In the genomic region with DNA sequence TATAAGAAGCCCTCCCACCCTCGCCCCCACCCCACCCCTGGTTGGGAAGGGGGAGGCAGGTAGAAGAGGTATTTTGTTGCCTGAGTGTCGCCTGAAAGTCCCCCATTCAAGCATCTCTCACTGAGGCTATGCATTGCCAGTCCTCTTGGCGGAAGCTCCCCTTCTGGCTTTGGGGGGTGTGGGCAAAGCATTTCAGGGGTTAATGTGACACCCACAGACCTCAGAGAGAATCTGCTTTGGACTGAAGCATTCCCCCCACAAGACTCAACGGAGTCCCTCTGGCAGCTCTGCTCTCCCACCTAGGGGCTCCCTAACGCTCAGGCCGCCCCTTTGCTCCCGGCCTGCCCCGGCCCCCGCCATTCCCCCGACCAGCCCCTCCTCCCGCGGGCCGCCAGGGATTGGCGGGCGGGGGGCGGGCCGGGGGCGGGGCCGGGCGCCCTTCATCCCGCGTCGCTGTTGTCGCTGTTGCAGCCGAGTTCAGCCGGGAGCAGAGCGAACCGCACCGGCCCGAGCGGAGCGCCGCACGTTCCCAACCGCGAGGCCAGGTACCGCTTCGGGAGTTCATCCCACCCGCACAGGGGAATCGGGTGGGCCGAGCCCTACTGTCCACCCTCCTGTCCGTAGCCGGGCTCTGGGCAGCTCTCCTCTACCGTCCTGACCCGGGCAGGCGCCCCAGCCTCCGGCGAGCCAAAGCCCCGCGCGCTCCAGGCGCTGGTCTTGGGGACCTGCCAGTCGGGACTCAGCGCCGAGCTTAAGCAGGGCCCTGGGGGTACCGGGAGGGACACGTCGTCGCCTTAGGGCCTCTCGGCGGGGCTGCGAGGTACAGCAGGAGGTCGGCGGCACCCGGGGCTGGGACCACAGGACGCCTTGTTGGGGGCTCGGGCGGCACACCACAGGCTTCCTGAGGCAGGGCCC, we compare ENCODE assay signal across 8 cellular contexts. TPM values are rescaled to one million over a fixed set of nuclear protein-coding genes. Genes with fewer than 3 reads are reported as not detected.
DNase-seq lines count a peak whose midpoint lies in the region; ATAC-seq lines count a peak whose summit lies in the region.

A gene (plus strand): TSS at position 468 of the 915 bp plus-strand sequence. CDS start 8,929 bp downstream, outside the sequence.

- ATAC-seq in activated CD8-positive, alpha-beta memory T cell treated with anti-CD3 and anti-CD28 coated beads, Interleukin-2, amount 10 ng/mL, durations not matched to agents 7 days and 5 days = peak; percentile 32
- ATAC-seq in stimulated activated effector memory CD8-positive, alpha-beta T cell treated with anti-CD3 and anti-CD28 coated beads, Interleukin-12 subunit alpha, Interleukin-12 subunit beta, amount 100 ng/mL, for 72 hours = peak; percentile 36
- no peak for ATAC-seq in GM21723 (IDR thresholded peaks at IDR 0.05; ENCODE audit: unreplicated experiment)

- no peaks in the 10 kb centered on the region for H3K4me1 Mint-ChIP-seq in activated CD8-positive, alpha-beta memory T cell treated with anti-CD3 and anti-CD28 coated beads, Interleukin-2, amount 10 ng/mL, durations not matched to agents 7 days and 5 days
- no peaks in the 10 kb centered on the region for H3K4me1 Mint-ChIP-seq in stimulated activated effector memory CD8-positive, alpha-beta T cell treated with anti-CD3 and anti-CD28 coated beads, Interleukin-12 subunit alpha, Interleukin-12 subunit beta, amount 100 ng/mL, for 72 hours

- no peaks in the 10 kb centered on the region for H3K9me3 Mint-ChIP-seq in activated CD8-positive, alpha-beta memory T cell treated with anti-CD3 and anti-CD28 coated beads, Interleukin-2, amount 10 ng/mL, durations not matched to agents 7 days and 5 days (ENCODE audit: low read depth)
- H3K9me3 Mint-ChIP-seq in stimulated activated effector memory CD8-positive, alpha-beta T cell treated with anti-CD3 and anti-CD28 coated beads, Interleukin-12 subunit alpha, Interleukin-12 subunit beta, amount 100 ng/mL, for 72 hours = no peaks in the 10 kb centered on the region

- H3K36me3 Mint-ChIP-seq in activated CD8-positive, alpha-beta memory T cell treated with anti-CD3 and anti-CD28 coated beads, Interleukin-2, amount 10 ng/mL, durations not matched to agents 7 days and 5 days = no peaks in the 10 kb centered on the region
- H3K36me3 Mint-ChIP-seq in stimulated activated effector memory CD8-positive, alpha-beta T cell treated with anti-CD3 and anti-CD28 coated beads, Interleukin-12 subunit alpha, Interleukin-12 subunit beta, amount 100 ng/mL, for 72 hours = no peaks in the 10 kb centered on the region

- no peaks in the 10 kb centered on the region for H3K4me1 ChIP-seq in adipocyte (ENCODE audit: control insufficient read depth, insufficient read depth, low read length)

- CTCF ChIA-PET in activated CD8-positive, alpha-beta memory T cell treated with anti-CD3 and anti-CD28 coated beads, Interleukin-2, amount 10 ng/mL, durations not matched to agents 7 days and 5 days (lab: Charles Lee) = interaction anchor here (1.2 to 12.4 kb wide), 4 partner anchors 12 to 85 kb away, joined by 3 to 95 read pairs (median 4); a partner anchor contains a TSS

- no peak within 1 kb of the TSS for H3K27ac Mint-ChIP-seq in activated CD8-positive, alpha-beta memory T cell treated with anti-CD3 and anti-CD28 coated beads, Interleukin-2, amount 10 ng/mL, durations not matched to agents 7 days and 5 days
- no peak within 1 kb of the TSS for H3K27ac Mint-ChIP-seq in stimulated activated effector memory CD8-positive, alpha-beta T cell treated with anti-CD3 and anti-CD28 coated beads, Interleukin-12 subunit alpha, Interleukin-12 subunit beta, amount 100 ng/mL, for 72 hours

- no peak for DNase-seq in activated CD8-positive, alpha-beta memory T cell treated with anti-CD3 and anti-CD28 coated beads, Interleukin-2, amount 10 ng/mL, durations not matched to agents 7 days and 5 days
- DNase-seq in activated CD8-positive, alpha-beta memory T cell treated with anti-CD3 and anti-CD28 coated beads, Interleukin-2, amount 50 U/mL, for 4 hours = no peak
- DNase-seq in adipocyte (ENCODE audit: low read depth) = peak; percentile 55
- peak; percentile 12 to 61 for DNase-seq in stimulated activated effector memory CD8-positive, alpha-beta T cell treated with anti-CD3 and anti-CD28 coated beads, Interleukin-12 subunit alpha, Interleukin-12 subunit beta, amount 100 ng/mL, for 72 hours (ENCODE audit: low spot score in 2 of 2)
- DNase-seq in NCI-H1048 (lab: John Stamatoyannopoulos, UW) = no peak
- no peak for DNase-seq in NCI-H1105 treated with DMSO at 0.1 percent for 48 hours (lab: John Stamatoyannopoulos, UW)

- no peak within 1 kb of the TSS for H3K4me3 Mint-ChIP-seq in activated CD8-positive, alpha-beta memory T cell treated with anti-CD3 and anti-CD28 coated beads, Interleukin-2, amount 10 ng/mL, durations not matched to agents 7 days and 5 days
- H3K4me3 Mint-ChIP-seq in stimulated activated effector memory CD8-positive, alpha-beta T cell treated with anti-CD3 and anti-CD28 coated beads, Interleukin-12 subunit alpha, Interleukin-12 subunit beta, amount 100 ng/mL, for 72 hours = peak within 1 kb of the TSS; percentile 36

- H3K9me3 ChIP-seq in adipocyte (ENCODE audit: control insufficient read depth, low read length) = no peaks in the 10 kb centered on the region

- H3K9ac ChIP-seq in adipocyte (ENCODE audit: low read length) = no peak within 1 kb of the TSS

- peaks cover 58% of the 10 kb centered on the region for H3K27me3 Mint-ChIP-seq in activated CD8-positive, alpha-beta memory T cell treated with anti-CD3 and anti-CD28 coated beads, Interleukin-2, amount 10 ng/mL, durations not matched to agents 7 days and 5 days

- H3K4me3 ChIP-seq in adipocyte (ENCODE audit: low read length) (no peak within 1 kb of the TSS), iPS-11a (ENCODE audit: low read depth, low read length) (peak within 1 kb of the TSS; percentile 30)

- peaks cover 54% of the 10 kb centered on the region for H3K27me3 ChIP-seq in adipocyte (replicated peaks; ENCODE audit: control insufficient read depth, insufficient read depth, low read length)

- no peaks in the 10 kb centered on the region for H3K36me3 ChIP-seq in adipocyte (ENCODE audit: control insufficient read depth, insufficient read depth, low read length, severe bottlenecking)

RNA-seq across cellular contexts. Expression of the gene that starts here (rescaled TPM):
- total RNA-seq in activated CD8-positive, alpha-beta memory T cell treated with anti-CD3 and anti-CD28 coated beads, Interleukin-2, amount 10 ng/mL, durations not matched to agents 7 days and 5 days = not detected

Comparison
In these comparisons a context has a peak if more than half of its experiments do, and no peak if none do; other contexts are left out.
1. Peak in ATAC-seq in activated CD8-positive, alpha-beta memory T cell treated with anti-CD3 and anti-CD28 coated beads, Interleukin-2, amount 10 ng/mL, durations not matched to agents 7 days and 5 days; RNA of the gene not detected or under 1 TPM.
2. DNase-seq: peak in adipocyte (single experiment) and stimulated activated effector memory CD8-positive, alpha-beta T cell treated with anti-CD3 and anti-CD28 coated beads, Interleukin-12 subunit alpha, Interleukin-12 subunit beta, amount 100 ng/mL, for 72 hours (2 of 2); none in activated CD8-positive, alpha-beta memory T cell treated with anti-CD3 and anti-CD28 coated beads, Interleukin-2, amount 10 ng/mL, durations not matched to agents 7 days and 5 days (single experiment), activated CD8-positive, alpha-beta memory T cell treated with anti-CD3 and anti-CD28 coated beads, Interleukin-2, amount 50 U/mL, for 4 hours (single experiment), NCI-H1048 (single experiment) and NCI-H1105 treated with DMSO at 0.1 percent for 48 hours (single experiment).